8 cellular contexts compared by ENCODE assay signal in the genomic region with DNA sequence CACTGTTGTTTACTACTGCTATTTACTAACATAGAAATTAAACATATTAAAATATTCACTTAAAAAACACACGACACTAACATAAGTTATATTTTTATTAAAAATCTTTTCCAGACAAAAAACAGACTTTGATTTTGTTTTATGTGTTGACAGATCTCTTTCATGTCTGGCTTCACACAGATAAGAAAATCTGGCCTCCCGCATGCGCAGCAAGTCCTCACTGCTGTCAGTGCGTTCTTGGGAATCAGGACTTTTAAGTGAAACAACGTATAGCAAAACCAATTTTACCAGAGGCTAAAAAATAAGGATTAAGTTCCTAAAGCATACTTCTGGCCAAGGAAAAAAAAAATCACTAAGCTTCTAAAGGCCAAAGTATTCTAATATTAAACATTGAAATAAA. TPM values are rescaled to one million over a fixed set of nuclear protein-coding genes. Genes with fewer than 3 reads are reported as not detected.
DNase-seq lines count a peak whose midpoint lies in the region; ATAC-seq and TF ChIP-seq lines count a peak whose summit lies in the region.

No MANE protein-coding gene starts in this region.

- no peak for DNase-seq in activated T-cell treated with anti-CD3 and anti-CD28 coated beads, Interleukin-2, amount 50 U/mL, for 24 hours
- no peak for DNase-seq in activated T-cell treated with anti-CD3 and anti-CD28 coated beads, Interleukin-2, amount 50 U/mL, for 1 hour
- peak; percentile 37 for DNase-seq in activated CD4-positive, alpha-beta memory T cell treated with anti-CD3 and anti-CD28 coated beads for 36 hours
- DNase-seq in glutamatergic neuron (no peak), NCI-H2196 (lab: John Stamatoyannopoulos, UW; ENCODE audit: unreplicated experiment) (no peak), DMS153 treated with DMSO at 0.1 percent for 48 hours (lab: John Stamatoyannopoulos, UW; ENCODE audit: unreplicated experiment) (no peak)
- no peak for DNase-seq in stimulated activated CD4-positive, alpha-beta T cell treated with anti-CD3 and anti-CD28 coated beads, Interleukin-2, amount 100 ng/mL, for 48 hours

- POLR2A ChIA-PET in activated CD4-positive, alpha-beta memory T cell treated with anti-CD3 and anti-CD28 coated beads for 36 hours (lab: Charles Lee): interaction anchor here (1.1 to 1.9 kb wide), 3 partner anchors 9 to 62 kb away, joined by 5 to 6 read pairs (median 6); partner anchors contain the start of gene GTPBP4

- no peak for TF ChIP-seq CTCF in glutamatergic neuron (IDR thresholded peaks at IDR 0.05; ENCODE audit: partially characterized antibody, unreplicated experiment)

- peak overlapping the region; percentile 95 for H3K4me3 Mint-ChIP-seq in activated T-cell treated with anti-CD3 and anti-CD28 coated beads, Interleukin-2, amount 50 U/mL, for 24 hours
- H3K4me3 Mint-ChIP-seq in activated CD4-positive, alpha-beta memory T cell treated with anti-CD3 and anti-CD28 coated beads for 36 hours: peak overlapping the region; percentile 93
- H3K4me3 Mint-ChIP-seq in glutamatergic neuron (ENCODE audit: unreplicated experiment): peak overlapping the region; percentile 94
- H3K4me3 Mint-ChIP-seq in stimulated activated memory B cell treated with anti-CD40 and anti-IgM and Interleukin-4, amounts not matched to agents 10 μg/mL and 1 μg/mL and 100 μg/mL, for 72 hours: peak overlapping the region; percentile 88

- CTCF ChIA-PET in activated CD4-positive, alpha-beta memory T cell treated with anti-CD3 and anti-CD28 coated beads for 36 hours (lab: Charles Lee): interaction anchor here (0.6 to 1.8 kb wide), 6 partner anchors 13 to 319 kb away, joined by 3 to 6 read pairs (median 3); partner anchors contain the start of gene GTPBP4

- H3K9me3 Mint-ChIP-seq in activated T-cell treated with anti-CD3 and anti-CD28 coated beads, Interleukin-2, amount 50 U/mL, for 24 hours: no peaks in the 10 kb centered on the region
- no peaks in the 10 kb centered on the region for H3K9me3 Mint-ChIP-seq in activated CD4-positive, alpha-beta memory T cell treated with anti-CD3 and anti-CD28 coated beads for 36 hours
- H3K9me3 Mint-ChIP-seq in glutamatergic neuron (ENCODE audit: unreplicated experiment): peaks cover 18% of the 10 kb centered on the region
- H3K9me3 Mint-ChIP-seq in stimulated activated memory B cell treated with anti-CD40 and anti-IgM and Interleukin-4, amounts not matched to agents 10 μg/mL and 1 μg/mL and 100 μg/mL, for 72 hours: no peaks in the 10 kb centered on the region

- no peaks in the 10 kb centered on the region for H3K27me3 Mint-ChIP-seq in activated T-cell treated with anti-CD3 and anti-CD28 coated beads, Interleukin-2, amount 50 U/mL, for 24 hours
- H3K27me3 Mint-ChIP-seq in activated CD4-positive, alpha-beta memory T cell treated with anti-CD3 and anti-CD28 coated beads for 36 hours: no peaks in the 10 kb centered on the region
- peaks cover 6% of the 10 kb centered on the region for H3K27me3 Mint-ChIP-seq in glutamatergic neuron (ENCODE audit: unreplicated experiment)
- no peaks in the 10 kb centered on the region for H3K27me3 Mint-ChIP-seq in stimulated activated memory B cell treated with anti-CD40 and anti-IgM and Interleukin-4, amounts not matched to agents 10 μg/mL and 1 μg/mL and 100 μg/mL, for 72 hours

- H3K36me3 Mint-ChIP-seq in activated T-cell treated with anti-CD3 and anti-CD28 coated beads, Interleukin-2, amount 50 U/mL, for 24 hours (ENCODE audit: low read depth): peaks cover 83% of the 10 kb centered on the region
- peaks cover 42% of the 10 kb centered on the region for H3K36me3 Mint-ChIP-seq in activated CD4-positive, alpha-beta memory T cell treated with anti-CD3 and anti-CD28 coated beads for 36 hours
- H3K36me3 Mint-ChIP-seq in glutamatergic neuron (ENCODE audit: unreplicated experiment): peaks cover 4% of the 10 kb centered on the region
- peaks cover 31% of the 10 kb centered on the region for H3K36me3 Mint-ChIP-seq in stimulated activated memory B cell treated with anti-CD40 and anti-IgM and Interleukin-4, amounts not matched to agents 10 μg/mL and 1 μg/mL and 100 μg/mL, for 72 hours

- ATAC-seq in stimulated activated memory B cell treated with anti-CD40 and anti-IgM and Interleukin-4, amounts not matched to agents 10 μg/mL and 1 μg/mL and 100 μg/mL, for 72 hours: no peak

- intact Hi-C loops in activated CD4-positive, alpha-beta memory T cell treated with anti-CD3 and anti-CD28 coated beads for 36 hours (cut with micrococcal nuclease): no loop called here

- H3K4me1 Mint-ChIP-seq in activated T-cell treated with anti-CD3 and anti-CD28 coated beads, Interleukin-2, amount 50 U/mL, for 24 hours (ENCODE audit: low read depth): peaks cover 68% of the 10 kb centered on the region
- peaks cover 64% of the 10 kb centered on the region for H3K4me1 Mint-ChIP-seq in activated CD4-positive, alpha-beta memory T cell treated with anti-CD3 and anti-CD28 coated beads for 36 hours (ENCODE audit: low read depth)
- H3K4me1 Mint-ChIP-seq in glutamatergic neuron (ENCODE audit: low read depth, unreplicated experiment): peaks cover 26% of the 10 kb centered on the region
- peaks cover 50% of the 10 kb centered on the region for H3K4me1 Mint-ChIP-seq in stimulated activated memory B cell treated with anti-CD40 and anti-IgM and Interleukin-4, amounts not matched to agents 10 μg/mL and 1 μg/mL and 100 μg/mL, for 72 hours

- H3K27ac Mint-ChIP-seq in activated T-cell treated with anti-CD3 and anti-CD28 coated beads, Interleukin-2, amount 50 U/mL, for 24 hours: peak overlapping the region; percentile 99
- H3K27ac Mint-ChIP-seq in activated CD4-positive, alpha-beta memory T cell treated with anti-CD3 and anti-CD28 coated beads for 36 hours: peak overlapping the region; percentile 98
- H3K27ac Mint-ChIP-seq in glutamatergic neuron (ENCODE audit: unreplicated experiment): peak overlapping the region; percentile 78
- peak overlapping the region; percentile 96 for H3K27ac Mint-ChIP-seq in stimulated activated memory B cell treated with anti-CD40 and anti-IgM and Interleukin-4, amounts not matched to agents 10 μg/mL and 1 μg/mL and 100 μg/mL, for 72 hours

RNA-seq across cellular contexts. Expression of gene IDI1, which starts 1.2 kb away (rescaled TPM):
- 10 to 100 TPM; 83.1 to 83.8 TPM for total RNA-seq in activated CD4-positive, alpha-beta memory T cell treated with anti-CD3 and anti-CD28 coated beads for 36 hours
- total RNA-seq in glutamatergic neuron (ENCODE audit: unreplicated experiment): 103 TPM

RNA-seq across cellular contexts. Expression of gene WDR37, which starts 6.0 kb away (rescaled TPM):
- 10 to 100 TPM; 18.1 to 19.4 TPM for total RNA-seq in activated CD4-positive, alpha-beta memory T cell treated with anti-CD3 and anti-CD28 coated beads for 36 hours
- total RNA-seq in glutamatergic neuron (ENCODE audit: unreplicated experiment): 27.8 TPM

RNA-seq across cellular contexts. Expression of gene IDI2, which starts 24.5 kb away (rescaled TPM):
- not detected for total RNA-seq in activated CD4-positive, alpha-beta memory T cell treated with anti-CD3 and anti-CD28 coated beads for 36 hours
- not detected for total RNA-seq in glutamatergic neuron (ENCODE audit: unreplicated experiment)
